ENCODE assay signal across 8 cellular contexts in genomic region chr6:73309784-73310502, GRCh38. TPM values are rescaled to one million over a fixed set of nuclear protein-coding genes. Genes with fewer than 3 reads are reported as not detected.
DNase-seq lines count a peak whose midpoint lies in the region; ATAC-seq and TF ChIP-seq lines count a peak whose summit lies in the region.

No MANE protein-coding gene starts in this region.

- DNase-seq in DMS79 (lab: John Stamatoyannopoulos, UW): peak; percentile 57
- peak; percentile 73 for DNase-seq in HT1080 (ENCODE audit: low read depth)
- DNase-seq in RWPE2 (ENCODE audit: low spot score): peak; percentile 74
- peak; percentile 51 for DNase-seq in activated naive CD4-positive, alpha-beta T cell treated with anti-CD3 and anti-CD28 coated beads, Interleukin-2, amount 50 U/mL, for 16 hours
- peak; percentile 73 for DNase-seq in Right ventricle myocardium superior
- DNase-seq in pons (ENCODE audit: low spot score): peak; percentile 46

- H3K4me1 ChIP-seq in RWPE2 (ENCODE audit: insufficient read depth, poor library complexity, severe bottlenecking) (no peaks in the 10 kb centered on the region), urinary bladder (ENCODE audit: insufficient read depth) (no peaks in the 10 kb centered on the region)

- no peaks in the 10 kb centered on the region for H3K9me3 ChIP-seq in RWPE2 (ENCODE audit: severe bottlenecking)

- H3K36me3 ChIP-seq in RWPE2 (ENCODE audit: low read depth) (no peaks in the 10 kb centered on the region), urinary bladder (ENCODE audit: insufficient read depth) (no peaks in the 10 kb centered on the region)

- H3K27ac ChIP-seq in RWPE2 (ENCODE audit: poor library complexity, severe bottlenecking): peak overlapping the region; percentile 58
- H3K27ac ChIP-seq in urinary bladder (ENCODE audit: low read depth): no peak overlapping the region

- TF ChIP-seq CTCF in RWPE2 (IDR thresholded peaks at IDR 0.05; ENCODE audit: poor library complexity, severe bottlenecking): peak; percentile 76

- H3K4me3 ChIP-seq in RWPE2 (ENCODE audit: severe bottlenecking): peak overlapping the region; percentile 53
- H3K4me3 ChIP-seq in urinary bladder (ENCODE audit: low read depth, low read length): peak overlapping the region; percentile 53

- intact Hi-C loops in Right ventricle myocardium superior (cut with DNase I): no loop called here

- under 1% methylated on average over 59 of the region's 59 CpGs for WGBS in urinary bladder

- no peaks in the 10 kb centered on the region for H3K27me3 ChIP-seq in RWPE2 (ENCODE audit: insufficient read depth, poor library complexity, severe bottlenecking)

- ATAC-seq in GM21390 (IDR thresholded peaks at IDR 0.05; ENCODE audit: unreplicated experiment) (peak; percentile 95), RWPE2 (ENCODE audit: low read depth) (peak; percentile 94), Right ventricle myocardium superior (ENCODE audit: poor library complexity) (peak; percentile 96)

RNA-seq across cellular contexts. Expression of gene DPPA5, which starts 44.1 kb away (rescaled TPM):
- not detected in 2 replicates for total RNA-seq in HT1080 (2014; rRNA removed; shearing (Covaris generic))
- not detected in 2 replicates for polyA plus RNA-seq in HT1080 (2015; cell fraction: cytosol; rRNA removed)
- not detected in 2 replicates for polyA plus RNA-seq in HT1080 (2015; cell fraction: nucleus; rRNA removed)
- total RNA-seq in Right ventricle myocardium superior (not detected), urinary bladder (not detected)
- polyA plus RNA-seq in urinary bladder: not detected

RNA-seq across cellular contexts. Expression of gene KHDC1, which starts 46.9 kb away (rescaled TPM):
- 2.6 and 4.2 TPM in 2 replicates for total RNA-seq in HT1080 (2014; rRNA removed; shearing (Covaris generic))
- 4.6 and 6.3 TPM in 2 replicates for polyA plus RNA-seq in HT1080 (2015; cell fraction: cytosol; rRNA removed)
- 7.0 and 7.1 TPM in 2 replicates for polyA plus RNA-seq in HT1080 (2015; cell fraction: nucleus; rRNA removed)
- total RNA-seq in Right ventricle myocardium superior: 2.0 TPM
- total RNA-seq in urinary bladder: 2.6 TPM
- polyA plus RNA-seq in urinary bladder: 4.2 TPM

RNA-seq across cellular contexts. Expression of gene KHDC3L, which starts 52.5 kb away (rescaled TPM):
- total RNA-seq in HT1080 (2014; rRNA removed; shearing (Covaris generic)): not detected in 2 replicates
- not detected in 2 replicates for polyA plus RNA-seq in HT1080 (2015; cell fraction: cytosol; rRNA removed)
- not detected in 2 replicates for polyA plus RNA-seq in HT1080 (2015; cell fraction: nucleus; rRNA removed)
- total RNA-seq in Right ventricle myocardium superior (not detected), urinary bladder (not detected)
- polyA plus RNA-seq in urinary bladder: not detected

RNA-seq across cellular contexts. Expression of gene OOEP, which starts 59.8 kb away (rescaled TPM):
- total RNA-seq in HT1080 (2014; rRNA removed; shearing (Covaris generic)): not detected in 2 replicates
- 0.16 TPM in 1 of 2 replicates, not detected in the other for polyA plus RNA-seq in HT1080 (2015; cell fraction: cytosol; rRNA removed)
- not detected in 2 replicates for polyA plus RNA-seq in HT1080 (2015; cell fraction: nucleus; rRNA removed)
- total RNA-seq in Right ventricle myocardium superior: not detected
- total RNA-seq in urinary bladder: not detected
- polyA plus RNA-seq in urinary bladder: 0.24 TPM
